In genomic region chr2:121234144-121234543, GRCh38 we compare ENCODE assay signal across 36 cellular contexts. TPM values are rescaled to one million over a fixed set of nuclear protein-coding genes. Genes with fewer than 3 reads are reported as not detected.
"Had no signal": no experiment of that assay in that cellular context is flagged by ENCODE, and none has a peak within 500 bp of the region (broad histone marks: within the 10 kb centered on the region; RNA-seq: fewer than 3 reads in every experiment).

No MANE protein-coding gene starts in this region.

- H3K9me3 ChIP-seq: esophagus muscularis mucosa, gastroesophageal sphincter had no signal

- H3K4me3 Mint-ChIP-seq: activated CD4-positive, alpha-beta memory T cell treated with anti-CD3 and anti-CD28 coated beads for 36 hours; activated CD4-positive, alpha-beta T cell treated with anti-CD3 and anti-CD28 coated beads for 36 hours; activated CD4-positive, alpha-beta T cell treated with anti-CD3 and anti-CD28 coated beads, Interleukin-2, amount 10 ng/mL, durations not matched to agents 24 days and 14 days; activated CD8-positive, alpha-beta memory T cell treated with anti-CD3 and anti-CD28 coated beads, Interleukin-2, amount 10 ng/mL, durations not matched to agents 7 days and 5 days; activated CD8-positive, alpha-beta T cell treated with anti-CD3 and anti-CD28 coated beads, Interleukin-2, amount 10 ng/mL, durations not matched to agents 7 days and 5 days; activated naive CD8-positive, alpha-beta T cell; activated T-helper 1 cell treated with anti-CD3 and anti-CD28 coated beads, Interleukin-12 subunit alpha, Interleukin-12 subunit beta, Interleukin-2, Interleukin-4 antibody, amounts not matched to agents 30 ng/mL and 10 ng/mL and 1 ng/mL, durations not matched to agents 14 hours and 24 hours and 36 hours; central memory CD8-positive, alpha-beta T cell; effector memory CD8-positive, alpha-beta T cell; T-helper 17 cell; T-helper 2 cell treated with Interferon-gamma antibody and Interleukin-4, amounts not matched to agents 5 μg/mL and 100 μg/mL, for 36 hours had no signal

- ATAC-seq: activated CD4-positive, alpha-beta T cell treated with anti-CD3 and anti-CD28 coated beads for 36 hours; activated CD8-positive, alpha-beta memory T cell treated with anti-CD3 and anti-CD28 coated beads, Interleukin-2, amount 10 ng/mL, durations not matched to agents 7 days and 5 days; activated CD8-positive, alpha-beta T cell treated with anti-CD3 and anti-CD28 coated beads, Interleukin-2, amount 10 ng/mL, durations not matched to agents 7 days and 5 days; effector memory CD8-positive, alpha-beta T cell; foreskin keratinocyte; gastroesophageal sphincter; T-helper 17 cell had no signal

- H3K27me3 ChIP-seq: foreskin keratinocyte had no signal

- DNase-seq: activated CD4-positive, alpha-beta memory T cell treated with anti-CD3 and anti-CD28 coated beads for 36 hours; activated CD4-positive, alpha-beta T cell treated with anti-CD3 and anti-CD28 coated beads for 36 hours; activated CD4-positive, alpha-beta T cell treated with anti-CD3 and anti-CD28 coated beads, Interleukin-2, amount 10 ng/mL, durations not matched to agents 24 days and 14 days; activated CD4-positive, CD25-positive, alpha-beta regulatory T cell; activated CD4-positive, CD25-positive, alpha-beta regulatory T cell treated with anti-CD3 and anti-CD28 coated beads, Interleukin-2, amount 50 U/mL, for 72 hours; activated CD8-positive, alpha-beta memory T cell treated with anti-CD3 and anti-CD28 coated beads, Interleukin-2, amount 10 ng/mL, durations not matched to agents 7 days and 5 days; activated CD8-positive, alpha-beta memory T cell treated with anti-CD3 and anti-CD28 coated beads, Interleukin-2, amount 50 U/mL, for 4 hours; activated CD8-positive, alpha-beta T cell treated with anti-CD3 and anti-CD28 coated beads, Interleukin-2, amount 10 ng/mL, durations not matched to agents 7 days and 5 days; activated gamma-delta T cell treated with Interleukin-2 at 50 U/mL for 16 hours; activated naive CD4-positive, alpha-beta T cell treated with anti-CD3 and anti-CD28 coated beads, Interleukin-2, amount 50 U/mL, for 16 hours; activated naive CD4-positive, alpha-beta T cell treated with Interleukin-2 at 50 U/mL for 16 hours; activated T-cell treated with anti-CD3 and anti-CD28 coated beads, Interleukin-2, amount 50 U/mL, for 1 hour; activated T-cell treated with anti-CD3 and anti-CD28 coated beads, Interleukin-2, amount 50 U/mL, for 48 hours; amniotic stem cell; anterior cingulate cortex; brain microvascular endothelial cell; cortex of kidney; dermis blood vessel endothelial cell; effector CD4-positive, alpha-beta T cell; effector memory CD8-positive, alpha-beta T cell; erythroblast; foreskin keratinocyte; head of caudate nucleus; T-helper 1 cell; T-helper 17 cell; T1000 had no signal

- H3K4me1 Mint-ChIP-seq: activated CD4-positive, alpha-beta T cell treated with anti-CD3 and anti-CD28 coated beads for 36 hours; activated CD4-positive, alpha-beta T cell treated with anti-CD3 and anti-CD28 coated beads, Interleukin-2, amount 10 ng/mL, durations not matched to agents 24 days and 14 days; activated CD8-positive, alpha-beta memory T cell treated with anti-CD3 and anti-CD28 coated beads, Interleukin-2, amount 10 ng/mL, durations not matched to agents 7 days and 5 days; central memory CD8-positive, alpha-beta T cell; T-helper 17 cell had no signal

- H3K4me1 ChIP-seq: foreskin keratinocyte, gastroesophageal sphincter had no signal

- H3K27ac Mint-ChIP-seq: activated CD4-positive, alpha-beta memory T cell treated with anti-CD3 and anti-CD28 coated beads for 36 hours; activated CD4-positive, alpha-beta T cell treated with anti-CD3 and anti-CD28 coated beads for 36 hours; activated CD4-positive, alpha-beta T cell treated with anti-CD3 and anti-CD28 coated beads, Interleukin-2, amount 10 ng/mL, durations not matched to agents 24 days and 14 days; activated CD8-positive, alpha-beta memory T cell treated with anti-CD3 and anti-CD28 coated beads, Interleukin-2, amount 10 ng/mL, durations not matched to agents 7 days and 5 days; activated CD8-positive, alpha-beta T cell treated with anti-CD3 and anti-CD28 coated beads, Interleukin-2, amount 10 ng/mL, durations not matched to agents 7 days and 5 days; activated naive CD8-positive, alpha-beta T cell; activated T-helper 1 cell treated with anti-CD3 and anti-CD28 coated beads, Interleukin-12 subunit alpha, Interleukin-12 subunit beta, Interleukin-2, Interleukin-4 antibody, amounts not matched to agents 30 ng/mL and 10 ng/mL and 1 ng/mL, durations not matched to agents 14 hours and 24 hours and 36 hours; activated T-helper 2 cell treated with anti-CD3 and anti-CD28 coated beads, Interferon-gamma antibody, Interleukin-2, Interleukin-4, amounts not matched to agents 10 μg/mL and 5 μg/mL and 100 μg/mL, durations not matched to agents 14 hours and 24 hours and 36 hours; effector memory CD8-positive, alpha-beta T cell; T-helper 17 cell; T-helper 2 cell treated with Interferon-gamma antibody and Interleukin-4, amounts not matched to agents 5 μg/mL and 100 μg/mL, for 36 hours had no signal

- H3K27ac ChIP-seq: brain microvascular endothelial cell, esophagus muscularis mucosa, foreskin keratinocyte, gastroesophageal sphincter had no signal

- H3K4me3 ChIP-seq: esophagus muscularis mucosa, gastroesophageal sphincter had no signal

- H3K9me3 Mint-ChIP-seq: activated CD4-positive, alpha-beta memory T cell treated with anti-CD3 and anti-CD28 coated beads for 36 hours; activated CD4-positive, alpha-beta T cell treated with anti-CD3 and anti-CD28 coated beads, Interleukin-2, amount 10 ng/mL, durations not matched to agents 24 days and 14 days; activated T-helper 1 cell treated with anti-CD3 and anti-CD28 coated beads, Interleukin-12 subunit alpha, Interleukin-12 subunit beta, Interleukin-2, Interleukin-4 antibody, amounts not matched to agents 30 ng/mL and 10 ng/mL and 1 ng/mL, durations not matched to agents 14 hours and 24 hours and 36 hours; activated T-helper 2 cell treated with anti-CD3 and anti-CD28 coated beads, Interferon-gamma antibody, Interleukin-2, Interleukin-4, amounts not matched to agents 10 μg/mL and 5 μg/mL and 100 μg/mL, durations not matched to agents 14 hours and 24 hours and 36 hours; central memory CD8-positive, alpha-beta T cell; effector memory CD8-positive, alpha-beta T cell; T-helper 2 cell treated with Interferon-gamma antibody and Interleukin-4, amounts not matched to agents 5 μg/mL and 100 μg/mL, for 36 hours had no signal

- FAIRE-seq: astrocyte, bronchial epithelial cell, colon had no signal

- H3K36me3 ChIP-seq: brain microvascular endothelial cell, esophagus muscularis mucosa, gastroesophageal sphincter had no signal

- H3K36me3 Mint-ChIP-seq: activated CD4-positive, alpha-beta memory T cell treated with anti-CD3 and anti-CD28 coated beads for 36 hours; activated CD8-positive, alpha-beta memory T cell treated with anti-CD3 and anti-CD28 coated beads, Interleukin-2, amount 10 ng/mL, durations not matched to agents 7 days and 5 days; activated naive CD8-positive, alpha-beta T cell had no signal

- H3K27me3 Mint-ChIP-seq: activated CD4-positive, alpha-beta T cell treated with anti-CD3 and anti-CD28 coated beads for 36 hours; activated CD4-positive, alpha-beta T cell treated with anti-CD3 and anti-CD28 coated beads, Interleukin-2, amount 10 ng/mL, durations not matched to agents 24 days and 14 days; activated CD8-positive, alpha-beta memory T cell treated with anti-CD3 and anti-CD28 coated beads, Interleukin-2, amount 10 ng/mL, durations not matched to agents 7 days and 5 days; activated naive CD8-positive, alpha-beta T cell had no signal

RNA-seq across cellular contexts. Expression of gene TFCP2L1, which starts 50.9 kb away (rescaled TPM):
- total RNA-seq: activated CD4-positive, alpha-beta T cell treated with anti-CD3 and anti-CD28 coated beads, Interleukin-2, amount 10 ng/mL, durations not matched to agents 24 days and 14 days; activated T-helper 1 cell treated with anti-CD3 and anti-CD28 coated beads, Interleukin-12 subunit alpha, Interleukin-12 subunit beta, Interleukin-2, Interleukin-4 antibody, amounts not matched to agents 30 ng/mL and 10 ng/mL and 1 ng/mL, durations not matched to agents 14 hours and 24 hours and 36 hours; activated T-helper 2 cell treated with anti-CD3 and anti-CD28 coated beads, Interferon-gamma antibody, Interleukin-2, Interleukin-4, amounts not matched to agents 10 μg/mL and 5 μg/mL and 100 μg/mL, durations not matched to agents 14 hours and 24 hours and 36 hours had no signal
